29 cellular contexts compared by ENCODE assay signal in the genomic region with DNA sequence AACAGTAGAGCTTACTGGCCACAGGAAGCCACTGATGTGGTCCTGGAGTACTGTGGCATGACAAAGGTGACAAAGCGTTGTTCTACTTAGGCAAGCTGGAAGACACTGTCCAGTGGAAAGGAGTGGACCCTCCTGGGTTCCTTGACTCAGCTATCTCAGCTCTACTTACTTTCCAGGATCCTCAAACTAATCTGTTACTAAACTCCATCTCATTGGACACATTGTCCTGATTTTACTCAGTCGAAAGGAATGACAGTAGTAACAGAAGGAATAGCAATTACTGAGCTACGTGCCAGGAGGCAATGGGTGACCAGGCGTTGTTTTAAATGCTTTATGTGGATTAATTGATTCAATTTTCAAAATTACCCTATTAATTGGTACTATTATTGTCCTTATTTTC.
"Had no signal": no experiment of that assay in that cellular context is flagged by ENCODE, and none has a peak within 500 bp of the region (broad histone marks: within the 10 kb centered on the region; RNA-seq: fewer than 3 reads in every experiment).

No MANE protein-coding gene starts in this region.

- DNase-seq: activated CD4-positive, CD25-positive, alpha-beta regulatory T cell treated with anti-CD3 and anti-CD28 coated beads, Interleukin-2, amount 50 U/mL, for 72 hours; activated gamma-delta T cell treated with Interleukin-2 at 50 U/mL for 16 hours; activated naive CD4-positive, alpha-beta T cell treated with anti-CD3 and anti-CD28 coated beads, Interleukin-2, amount 50 U/mL, for 16 hours; activated T-cell treated with anti-CD3 and anti-CD28 coated beads, Interleukin-2, amount 50 U/mL, for 4 hours; amniotic stem cell; caudate nucleus; hypothalamus; immature natural killer cell; kidney; mesendoderm; natural killer cell; occipital lobe; psoas muscle; stimulated activated CD4-positive, alpha-beta T cell treated with anti-CD3 and anti-CD28 coated beads, Interleukin-2, amount 100 ng/mL, for 48 hours; stimulated activated naive CD4-positive, alpha-beta T cell treated with Interleukin-2 at 50 U/mL for 16 hours; T-helper 17 cell; T1000; testis; transverse colon; WERI-Rb-1 had no signal

- H3K36me3 Mint-ChIP-seq: activated CD4-positive, alpha-beta memory T cell treated with anti-CD3 and anti-CD28 coated beads for 36 hours; natural killer cell; neural progenitor cell had no signal

- H3K4me3 Mint-ChIP-seq: activated CD4-positive, alpha-beta memory T cell treated with anti-CD3 and anti-CD28 coated beads for 36 hours; activated CD4-positive, alpha-beta T cell treated with anti-CD3 and anti-CD28 coated beads, Interleukin-2, amount 10 ng/mL, durations not matched to agents 24 days and 14 days; activated T-cell treated with anti-CD3 and anti-CD28 coated beads, Interleukin-2, amount 50 U/mL, for 4 hours; activated T-helper 17 cell treated with anti-CD3 and anti-CD28 coated beads, Interleukin-2, amount 50 U/mL, for 72 hours; dendritic cell treated with granulocyte-macrophage colony-stimulating factor and Interleukin-4, amounts not matched to agents 40 ng/mL and 50 ng/mL, for 4 days; immature natural killer cell; natural killer cell; neural progenitor cell; T-helper 17 cell had no signal

- H3K4me2 ChIP-seq: neural progenitor cell had no signal

- H3K4me3 ChIP-seq: lung, neural progenitor cell, psoas muscle, testis, transverse colon had no signal

- H3K4me1 Mint-ChIP-seq: immature natural killer cell had no signal

- ATAC-seq: natural killer cell, psoas muscle, T-helper 17 cell had no signal

- H3K27ac Mint-ChIP-seq: activated CD4-positive, alpha-beta memory T cell treated with anti-CD3 and anti-CD28 coated beads for 36 hours; activated CD4-positive, alpha-beta T cell treated with anti-CD3 and anti-CD28 coated beads, Interleukin-2, amount 10 ng/mL, durations not matched to agents 24 days and 14 days; activated T-helper 17 cell treated with anti-CD3 and anti-CD28 coated beads, Interleukin-2, amount 50 U/mL, for 72 hours; dendritic cell treated with granulocyte-macrophage colony-stimulating factor and Interleukin-4, amounts not matched to agents 40 ng/mL and 50 ng/mL, for 4 days; immature natural killer cell; natural killer cell; neural progenitor cell had no signal

- H3K4me1 ChIP-seq: neural progenitor cell, parathyroid adenoma, psoas muscle, testis had no signal

- FAIRE-seq: astrocyte, frontal cortex, kidney had no signal

- H3K9ac ChIP-seq: neural progenitor cell, parathyroid adenoma had no signal

- H3K27me3 ChIP-seq: neural progenitor cell, testis, transverse colon had no signal

- H3K27ac ChIP-seq: neural progenitor cell, parathyroid adenoma, psoas muscle, testis, transverse colon, WERI-Rb-1 had no signal

- H3K27me3 Mint-ChIP-seq: activated T-helper 17 cell treated with anti-CD3 and anti-CD28 coated beads, Interleukin-2, amount 50 U/mL, for 72 hours; dendritic cell treated with granulocyte-macrophage colony-stimulating factor and Interleukin-4, amounts not matched to agents 40 ng/mL and 50 ng/mL, for 4 days; T-helper 17 cell had no signal

- H3K9me3 ChIP-seq: psoas muscle, testis, transverse colon had no signal

- H3K36me3 ChIP-seq: neural progenitor cell, transverse colon, WERI-Rb-1 had no signal

- H2AFZ ChIP-seq: neural progenitor cell, parathyroid adenoma had no signal

- H3K9me3 Mint-ChIP-seq: activated CD4-positive, alpha-beta memory T cell treated with anti-CD3 and anti-CD28 coated beads for 36 hours; activated T-cell treated with anti-CD3 and anti-CD28 coated beads, Interleukin-2, amount 50 U/mL, for 4 hours; dendritic cell treated with granulocyte-macrophage colony-stimulating factor and Interleukin-4, amounts not matched to agents 40 ng/mL and 50 ng/mL, for 4 days; immature natural killer cell; natural killer cell had no signal
